25 cellular contexts compared by ENCODE assay signal in genomic region chr3:192883512-192883911, GRCh38. TPM values are rescaled to one million over a fixed set of nuclear protein-coding genes. Genes with fewer than 3 reads are reported as not detected.
DNase-seq lines count a peak whose midpoint lies in the region; ATAC-seq, FAIRE-seq and TF ChIP-seq lines count a peak whose summit lies in the region.
"Had no signal": no experiment of that assay in that cellular context is flagged by ENCODE, and none has a peak within 500 bp of the region (broad histone marks: within the 10 kb centered on the region; RNA-seq: fewer than 3 reads in every experiment).

No MANE protein-coding gene starts in this region.

- no peaks in the 10 kb centered on the region for H3K9me3 ChIP-seq in smooth muscle cell (replicated peaks; ENCODE audit: low read depth)
- H3K9me3 ChIP-seq: esophagus squamous epithelium, uterus had no signal

- no peaks in the 10 kb centered on the region for H3K36me3 ChIP-seq in smooth muscle cell (ENCODE audit: low read depth)
- H3K36me3 ChIP-seq: cardiac muscle cell, esophagus squamous epithelium, uterus had no signal

- 43% methylated on average over 2 of the region's 2 CpGs for WGBS in smooth muscle cell (ENCODE audit: low lambda C conversion rate)

- peak overlapping the region; percentile 11 for H3K9ac ChIP-seq in smooth muscle cell (ENCODE audit: low read depth)
- H3K9ac ChIP-seq: KMS-11 had no signal

- peaks cover 13% of the 10 kb centered on the region for H4K20me1 ChIP-seq in smooth muscle cell (ENCODE audit: low read depth)

- H3K27me3 ChIP-seq in smooth muscle cell (ENCODE audit: low read depth), result no peaks in the 10 kb centered on the region
- H3K27me3 ChIP-seq: cardiac muscle cell, uterus had no signal

- peak; percentile 74 for DNase-seq in EH (ENCODE audit: low read depth)
- peak; percentile 73 for DNase-seq in RCC 7860 (ENCODE audit: low spot score)
- DNase-seq in kidney tubule cell (ENCODE audit: low spot score), result peak; percentile 75
- DNase-seq in smooth muscle cell (lab: John Stamatoyannopoulos, UW; ENCODE audit: unreplicated experiment), result no peak
- no peak for DNase-seq in medulla oblongata (ENCODE audit: extremely low spot score)
- DNase-seq in NCI-H82 (lab: John Stamatoyannopoulos, UW), result no peak
- DNase-seq: activated CD4-positive, alpha-beta T cell treated with anti-CD3 and anti-CD28 coated beads for 36 hours; activated naive CD4-positive, alpha-beta T cell treated with anti-CD3 and anti-CD28 coated beads, Interleukin-2, amount 10 ng/mL, durations not matched to agents 7 days and 5 days; activated T-cell treated with anti-CD3 and anti-CD28 coated beads, Interleukin-2, amount 50 U/mL, for 24 hours; amygdala; CD4-positive, CD25-positive, alpha-beta regulatory T cell; endodermal cell; esophagus squamous epithelium; kidney; MV-4-11; NCI-H1694; NCI-H524; stimulated activated CD4-positive, alpha-beta T cell treated with anti-CD3 and anti-CD28 coated beads, Interleukin-2, amount 100 ng/mL, for 48 hours; uterus had no signal

- H3K4me3 ChIP-seq in smooth muscle cell, result no peak overlapping the region
- H3K4me3 ChIP-seq: cardiac muscle cell, esophagus squamous epithelium, lung, uterus had no signal

- FAIRE-seq in RCC 7860 (lab: Jason Lieb, UNC), result peak; percentile 5
- FAIRE-seq: H1, kidney had no signal

- H2AFZ ChIP-seq in smooth muscle cell (ENCODE audit: low read depth), result no peak overlapping the region

- peak overlapping the region; percentile 7 for H3K4me2 ChIP-seq in smooth muscle cell
- H3K4me2 ChIP-seq: KMS-11 had no signal

- peaks cover 12% of the 10 kb centered on the region for H3K4me1 ChIP-seq in smooth muscle cell (ENCODE audit: low read depth)

- no peak for TF ChIP-seq CTCF in smooth muscle cell (IDR thresholded peaks at IDR 0.05; ENCODE audit: borderline replicate concordance, insufficient read depth, poor library complexity, severe bottlenecking)

- H3F3A ChIP-seq in smooth muscle cell (ENCODE audit: low read depth), result peaks cover 5% of the 10 kb centered on the region

- no peak for ATAC-seq in GM18861 (IDR thresholded peaks at IDR 0.05; ENCODE audit: unreplicated experiment)
- ATAC-seq: activated CD4-positive, alpha-beta T cell treated with anti-CD3 and anti-CD28 coated beads for 36 hours; stimulated activated effector memory CD8-positive, alpha-beta T cell treated with anti-CD3 and anti-CD28 coated beads, Interleukin-12 subunit alpha, Interleukin-12 subunit beta, amount 100 ng/mL, for 72 hours had no signal

- peak overlapping the region; percentile 82 for H3K27ac ChIP-seq in smooth muscle cell (ENCODE audit: low read depth)
- H3K27ac ChIP-seq: cardiac muscle cell, esophagus squamous epithelium, KMS-11, uterus had no signal

- peaks cover 28% of the 10 kb centered on the region for H3K79me2 ChIP-seq in smooth muscle cell (ENCODE audit: low read depth)

RNA-seq across cellular contexts. Expression of gene MB21D2, which starts 34.1 kb away (rescaled TPM):
- total RNA-seq in smooth muscle cell, result 16.9 and 17.1 TPM in 2 replicates
- polyA plus RNA-seq in smooth muscle cell, result 5.2 and 7.1 TPM in 2 replicates

Comparison
In these comparisons a context has a peak if more than half of its experiments do, and no peak if none do; other contexts are left out.
1. DNase-seq: peak in EH (single experiment), RCC 7860 (single experiment) and kidney tubule cell (single experiment); none in smooth muscle cell (single experiment), medulla oblongata (single experiment) and NCI-H82 (single experiment).